Comparison of ENCODE assay signal across 10 cellular contexts in the genomic region with DNA sequence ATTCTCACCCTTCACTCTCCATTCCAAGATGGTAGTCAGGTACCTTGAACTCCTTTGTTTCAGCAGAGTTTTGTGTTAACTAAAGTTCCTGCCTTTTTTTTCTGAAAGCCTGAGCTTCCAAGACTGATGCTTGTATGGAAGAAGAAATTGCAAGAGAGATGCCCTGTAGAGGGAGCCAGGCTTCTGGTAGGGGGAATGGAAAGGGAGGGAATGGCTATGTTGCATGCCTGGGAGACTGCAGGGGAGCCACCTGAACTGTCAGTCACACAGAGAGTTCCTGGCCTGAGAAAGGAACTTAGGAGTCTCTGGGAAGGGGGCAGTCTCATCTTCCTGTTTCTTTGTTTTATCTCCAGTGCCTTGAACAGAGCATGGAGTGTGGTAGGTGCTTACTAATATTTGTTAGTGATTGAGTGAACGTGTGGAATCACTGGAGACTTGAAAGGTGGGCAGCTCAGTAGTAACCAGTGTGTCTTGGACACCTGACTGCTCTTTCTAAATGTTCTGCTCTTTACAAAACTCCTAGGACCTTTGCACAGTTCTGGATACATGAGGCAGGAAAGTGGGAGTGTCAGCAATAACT.
A peak's percentile ranks its signal among the peaks of the same experiment; 100 is the strongest.
DNase-seq lines count a peak whose midpoint lies in the region; ATAC-seq, FAIRE-seq and TF ChIP-seq lines count a peak whose summit lies in the region.
"Had no signal": no experiment of that assay in that cellular context is flagged by ENCODE, and none has a peak within 500 bp of the region (broad histone marks: within the 10 kb centered on the region; RNA-seq: fewer than 3 reads in every experiment).

No MANE protein-coding gene starts in this region.

- no peaks in the 10 kb centered on the region for H3K27me3 ChIP-seq in GM12878 (replicated peaks in 1 of 2; ENCODE audit: control insufficient read depth in 2 of 2, insufficient read depth in 2 of 2, low read length in 1 of 2)
- no peaks in the 10 kb centered on the region for H3K27me3 ChIP-seq in left lung

- TF ChIP-seq POLR2A in GM12878 (IDR thresholded peaks at IDR 0.05; ENCODE audit: low read depth, low read length), result no peak

- in situ Hi-C loops in GM12878 (cut with MboI), result no loop called here

- no peak overlapping the region for H3K4me3 ChIP-seq in GM12878
- no peak overlapping the region for H3K4me3 ChIP-seq in left lung

- H3K4me1 ChIP-seq in GM12878 (ENCODE audit: control insufficient read depth, insufficient read depth, low read length) (no peaks in the 10 kb centered on the region), left lung (no peaks in the 10 kb centered on the region)

- SMC1A ChIA-PET in GM12878 (lab: Charles Lee; ENCODE audit: uncharacterized antibody, unreplicated experiment), result no interaction called here

- no peak for FAIRE-seq in GM12878 (lab: Jason Lieb, UNC)

- TF ChIP-seq EP300 in GM12878 (IDR thresholded peaks at IDR 0.05; ENCODE audit: borderline replicate concordance in 1 of 2, control insufficient read depth in 1 of 2, low read depth in 2 of 2, low read length in 2 of 2), result no peak

- H3K4me2 ChIP-seq in GM12878 (ENCODE audit: control insufficient read depth, insufficient read depth), result no peak overlapping the region

- no peak for ATAC-seq in GM12878
- peak; percentile 76 for ATAC-seq in left lung
- no peak for ATAC-seq in HG03432 (IDR thresholded peaks at IDR 0.05; ENCODE audit: unreplicated experiment)
- no peak for ATAC-seq in GM19395 (IDR thresholded peaks at IDR 0.05; ENCODE audit: unreplicated experiment)
- ATAC-seq in GM19467 (IDR thresholded peaks at IDR 0.05; ENCODE audit: unreplicated experiment), result no peak
- ATAC-seq: natural killer cell had no signal

- CTCF ChIA-PET in GM12878 (lab: Yijun Ruan, JAX), result interaction anchor here (0.7 kb wide), 1 partner anchor 1866 kb away, joined by 3 read pairs; no protein-coding TSS in a partner anchor

- H3K9me3 ChIP-seq in GM12878 (replicated peaks; ENCODE audit: control insufficient read depth, insufficient read depth, low read length) (no peaks in the 10 kb centered on the region), left lung (no peaks in the 10 kb centered on the region)

- intact Hi-C loops in GM12878 (cut with micrococcal nuclease; ENCODE audit: unreplicated experiment) (no loop called here), left lung (cut with DNase I) (no loop called here)

- DNase-seq in COLO668 (lab: John Stamatoyannopoulos, UW; ENCODE audit: unreplicated experiment) (peak; percentile 25), HT1080 (ENCODE audit: low read depth) (peak; percentile 61), GM12878 (ENCODE audit: low read depth, low spot score) (no peak), left lung (no peak), cerebellar nuclear complex (lab: John Stamatoyannopoulos, UW) (no peak)
- DNase-seq: activated CD8-positive, alpha-beta memory T cell treated with anti-CD3 and anti-CD28 coated beads for 24 hours; natural killer cell had no signal

- no peaks in the 10 kb centered on the region for H3K79me2 ChIP-seq in GM12878 (ENCODE audit: control insufficient read depth, insufficient read depth, low read length)

- peak in 1 of 3 experiments; percentile 11; a peak in 1 of 6 replicates for TF ChIP-seq CTCF in GM12878 (IDR thresholded peaks at IDR 0.05 in 2 of 3, conservative IDR thresholded peaks at IDR 0.05 in 1 of 3; ENCODE audit: control insufficient read depth in 2 of 3, extremely low read depth in 1 of 3, insufficient read depth in 1 of 3, low read depth in 3 of 3, low read length in 3 of 3)
- TF ChIP-seq CTCF in left lung (IDR thresholded peaks at IDR 0.05), result no peak

- no peak overlapping the region for H2AFZ ChIP-seq in GM12878 (ENCODE audit: control insufficient read depth, low read depth, low read length)

- 11% methylated on average over 1 of the region's 1 CpG for WGBS in GM12878 (ENCODE audit: insufficient coverage, insufficient replicate concordance, low lambda C conversion rate, missing lambda C conversion rate)

- POLR2A ChIA-PET in GM12878 (lab: Charles Lee), result no interaction called here

- no TSS peak for BruUV-seq in GM12878 (replicated peaks; lab: Mats Ljungman, UMichigan)

- TF ChIP-seq RAD21 in GM12878 (IDR thresholded peaks at IDR 0.05; ENCODE audit: insufficient read depth, low read depth, low read length), result peak; percentile 33; the same call in 1 of the 2 replicates

- H3K9ac ChIP-seq in GM12878 (ENCODE audit: control insufficient read depth, insufficient read depth, low read length), result no peak overlapping the region

- no peaks in the 10 kb centered on the region for H3K36me3 ChIP-seq in GM12878 (ENCODE audit: control insufficient read depth in 2 of 2, insufficient read depth in 2 of 2, low read length in 1 of 2)
- H3K36me3 ChIP-seq in left lung, result no peaks in the 10 kb centered on the region

- no peaks in the 10 kb centered on the region for H4K20me1 ChIP-seq in GM12878 (ENCODE audit: control insufficient read depth, insufficient read depth)

- no peak overlapping the region for H3K27ac ChIP-seq in GM12878 (ENCODE audit: control insufficient read depth, insufficient read depth)
- no peak overlapping the region for H3K27ac ChIP-seq in left lung

- RAD21 ChIA-PET in GM12878 (lab: Charles Lee; ENCODE audit: unreplicated experiment), result no interaction called here

TF ChIP-seq in GM12878, 131 proteins besides CTCF, POLR2A, EP300 and RAD21:
- no peak for TF ChIP-seq EED (IDR thresholded peaks at IDR 0.05; ENCODE audit: low read depth)

Comparison
In these comparisons a context has a peak if more than half of its experiments do, and no peak if none do; other contexts are left out.
1. DNase-seq: peak in COLO668 (single experiment) and HT1080 (single experiment); none in GM12878 (single experiment), left lung (0 of 2) and cerebellar nuclear complex (0 of 2).